8 cellular contexts compared by ENCODE assay signal in the genomic region with DNA sequence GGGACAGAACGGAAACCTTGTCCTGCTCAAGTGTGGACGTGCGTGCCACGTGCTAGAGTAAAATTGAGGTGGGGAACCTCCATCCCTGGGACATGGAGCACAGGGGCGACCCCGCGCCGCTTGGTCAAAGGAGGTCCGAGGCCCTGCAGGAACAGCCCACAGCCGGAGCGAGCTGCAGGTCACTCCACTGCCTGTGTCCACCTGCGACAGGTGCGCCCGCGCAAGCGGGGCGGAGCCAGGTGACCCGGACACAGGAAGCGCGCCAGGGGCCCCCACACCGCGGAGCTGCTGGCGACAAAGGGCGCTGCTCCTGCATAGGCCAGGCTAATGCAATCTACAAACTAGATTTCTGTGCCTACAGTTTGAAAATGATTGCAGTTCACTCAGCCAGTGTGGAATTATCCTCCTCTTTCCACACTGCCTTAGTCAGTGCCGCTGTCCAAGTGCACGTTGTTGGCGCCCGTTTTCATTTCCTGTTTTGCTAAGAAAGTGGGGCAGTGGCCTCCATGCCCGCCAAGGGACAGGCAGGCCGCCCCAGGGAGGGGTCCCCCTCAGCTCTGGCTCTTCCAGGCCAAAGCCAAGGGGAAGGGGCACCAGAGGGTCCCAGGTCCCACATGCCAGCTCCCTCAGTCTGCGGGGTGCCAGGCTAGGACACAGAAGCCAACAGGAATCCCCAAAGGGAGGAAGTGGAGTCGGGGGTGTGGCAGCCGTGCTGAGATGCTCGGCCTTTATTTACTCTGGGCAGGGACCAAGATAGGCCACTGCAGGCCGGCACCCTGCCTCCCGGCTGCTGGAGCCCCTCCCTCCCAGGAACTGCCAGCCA. TPM values are rescaled to one million over a fixed set of nuclear protein-coding genes. Genes with fewer than 3 reads are reported as not detected.
DNase-seq lines count a peak whose midpoint lies in the region; ATAC-seq and TF ChIP-seq lines count a peak whose summit lies in the region.

No MANE protein-coding gene starts in this region.

- H3K4me3 ChIP-seq in HUES64 (ENCODE audit: low read length) = peak overlapping the region; percentile 22; the same call in 1 of the 2 replicates
- no peak overlapping the region for H3K4me3 ChIP-seq in endocrine pancreas (ENCODE audit: control insufficient read depth, insufficient read depth, low read length)
- peak overlapping the region in 1 of 2 donors; percentile 3 for H3K4me3 ChIP-seq in uterus

- H3K27ac Mint-ChIP-seq in T-helper 17 cell = peak overlapping the region; percentile 91

- WGBS in HUES64 = 71% methylated on average over 36 of the region's 36 CpGs

- TF ChIP-seq POLR2A in uterus (IDR thresholded peaks at IDR 0.05) = no peak

- peak overlapping the region; percentile 77 for H3K4me3 Mint-ChIP-seq in T-helper 17 cell

- no peaks in the 10 kb centered on the region for H3K27me3 Mint-ChIP-seq in T-helper 17 cell

- ATAC-seq in T-helper 17 cell = no peak

- H3K4me1 Mint-ChIP-seq in T-helper 17 cell = peaks cover 32% of the 10 kb centered on the region

- H3K36me3 ChIP-seq in HUES64 (ENCODE audit: insufficient read depth, low read length) = peaks cover 30% of the 10 kb centered on the region
- H3K36me3 ChIP-seq in endocrine pancreas (ENCODE audit: control insufficient read depth, insufficient read depth, low read length) = peaks cover 7% of the 10 kb centered on the region
- H3K36me3 ChIP-seq in uterus = no peaks in the 10 kb centered on the region

- peaks cover 2% of the 10 kb centered on the region for H3K36me3 Mint-ChIP-seq in T-helper 17 cell (ENCODE audit: low read depth)

- H3K9ac ChIP-seq in HUES64 (ENCODE audit: low read depth, low read length) = peak overlapping the region; percentile 41; the same call in 1 of the 2 replicates
- H3K9ac ChIP-seq in endocrine pancreas (ENCODE audit: control insufficient read depth, insufficient read depth, low read length) = peak overlapping the region; percentile 15

- H3K27ac ChIP-seq in HUES64 (ENCODE audit: low read depth, low read length) (peak overlapping the region; percentile 41), uterus (peak overlapping the region; percentile 51 to 70)

- H3K4me1 ChIP-seq in HUES64 (ENCODE audit: insufficient read depth, low read length) (peaks cover 27% of the 10 kb centered on the region), endocrine pancreas (ENCODE audit: control insufficient read depth, insufficient read depth, low read length) (no peaks in the 10 kb centered on the region), uterus (peaks cover 0 to 18% of the 10 kb centered on the region in 2 donors)

- H3K27me3 ChIP-seq in HUES64 (ENCODE audit: insufficient read depth, low read length) (no peaks in the 10 kb centered on the region), endocrine pancreas (ENCODE audit: control insufficient read depth, insufficient read depth, low read length) (no peaks in the 10 kb centered on the region), uterus (no peaks in the 10 kb centered on the region)

- no peak for TF ChIP-seq CTCF in uterus (IDR thresholded peaks at IDR 0.05)

- DNase-seq in Ammon's horn (ENCODE audit: low spot score) (peak; percentile 53), T-helper 17 cell (peak in 1 of 3 donors; percentile 22), mucosa of gallbladder (ENCODE audit: low spot score) (peak; percentile 80), uterus (peak; percentile 47 to 48), NCI-H446 treated with DMSO at 0.1 percent for 48 hours (lab: John Stamatoyannopoulos, UW) (no peak), GM19240 (ENCODE audit: insufficient read length, low spot score) (no peak)

- H3K9me3 ChIP-seq in HUES64 (ENCODE audit: insufficient read depth, low read depth, low read length) (no peaks in the 10 kb centered on the region), T-helper 17 cell (ENCODE audit: control insufficient read depth, low read length, poor library complexity, severe bottlenecking) (no peaks in the 10 kb centered on the region), endocrine pancreas (ENCODE audit: control insufficient read depth, low read length) (no peaks in the 10 kb centered on the region), uterus (no peaks in the 10 kb centered on the region)

- intact Hi-C loops in uterus (cut with DNase I; ENCODE audit: low total_unique reads) = no loop called here

RNA-seq across cellular contexts. Expression of a gene that starts 4.3 kb away (rescaled TPM):
- 39.5 TPM for polyA plus RNA-seq in HUES64 (2013, experiment 1 of 2)
- 35.2 TPM for polyA plus RNA-seq in HUES64 (2013, experiment 2 of 2)
- total RNA-seq in T-helper 17 cell (10 to 100 TPM; 54.8 to 61.5 TPM), mucosa of gallbladder (98.4 TPM), uterus (10 to 100 TPM; 40.1 to 76.9 (median 51.8) TPM)

RNA-seq across cellular contexts. Expression of a gene that starts 58.5 kb away (rescaled TPM):
- polyA plus RNA-seq in HUES64 (2013, experiment 1 of 2) = 18.7 TPM
- polyA plus RNA-seq in HUES64 (2013, experiment 2 of 2) = 18.1 TPM
- total RNA-seq in T-helper 17 cell (100 to 1,000 TPM; 218 to 232 TPM), mucosa of gallbladder (31.5 TPM), uterus (10 to 100 TPM in 2 of 4 donors, 1 to 10 TPM in 2; 1.8 to 60.0 (median 7.5) TPM)

Comparison
In these comparisons a context has a peak if more than half of its experiments do, and no peak if none do; other contexts are left out.
1. DNase-seq: peak in Ammon's horn (single experiment), mucosa of gallbladder (single experiment) and uterus (2 of 2); none in NCI-H446 treated with DMSO at 0.1 percent for 48 hours (single experiment) and GM19240 (single experiment).